ENCODE assay signal across 8 cellular contexts in genomic region chr5:66144074-66144798, GRCh38. TPM values are rescaled to one million over a fixed set of nuclear protein-coding genes. Genes with fewer than 3 reads are reported as not detected.
DNase-seq lines count a peak whose midpoint lies in the region; ATAC-seq and TF ChIP-seq lines count a peak whose summit lies in the region.

Gene SREK1, plus strand, starts transcription at chr5:66144300. Its CDS starts 77 bp downstream, at chr5:66144377.

- H3K27me3 ChIP-seq in SK-N-SH (ENCODE audit: insufficient read depth), result no peaks in the 10 kb centered on the region

- peak; percentile 87 for DNase-seq in GM04504 (ENCODE audit: low read depth)
- peak; percentile 95 for DNase-seq in NB4 (ENCODE audit: low read depth)
- peak; percentile 96 for DNase-seq in SK-N-SH
- peak; percentile 92 for DNase-seq in activated naive CD4-positive, alpha-beta T cell treated with anti-CD3 and anti-CD28 coated beads, Interleukin-2, amount 50 U/mL, for 16 hours
- peak; percentile 95 for DNase-seq in germinal center (ENCODE audit: low spot score)
- peak; percentile 58 for DNase-seq in non-pigmented ciliary epithelial cell (ENCODE audit: low read depth)
- peak; percentile 47 to 98 (median 88) for DNase-seq in substantia nigra (lab: John Stamatoyannopoulos, UW)

- H3K9ac ChIP-seq in SK-N-SH, result peak within 1 kb of the TSS; percentile 91

- peaks cover 28% of the 10 kb centered on the region for H4K20me1 ChIP-seq in SK-N-SH (ENCODE audit: insufficient read depth)

- H3K4me3 ChIP-seq in NB4 (ENCODE audit: low read depth, low read length) (peak within 1 kb of the TSS; percentile 95), SK-N-SH (ENCODE audit: low read depth in 2 of 2, low read length in 1 of 2) (peak within 1 kb of the TSS; percentile 87 to 94)

- ATAC-seq in HG02571 (IDR thresholded peaks at IDR 0.05; ENCODE audit: unreplicated experiment), result peak; percentile 92

- no peaks in the 10 kb centered on the region for H3K9me3 ChIP-seq in SK-N-SH

- TF ChIP-seq POLR2A in NB4 (IDR thresholded peaks at IDR 0.05; ENCODE audit: extremely low read depth, insufficient read length), result peak; percentile 90

- no peak for TF ChIP-seq CTCF in NB4 (IDR thresholded peaks at IDR 0.05; ENCODE audit: low read depth, low read length)
- TF ChIP-seq CTCF in SK-N-SH (IDR thresholded peaks at IDR 0.05), result no peak

- H3K4me1 ChIP-seq in SK-N-SH (ENCODE audit: control insufficient read depth in 1 of 2, insufficient read depth in 2 of 2, low read depth in 1 of 2, low read length in 1 of 2), result peaks cover 10 to 14% of the 10 kb centered on the region in 2 experiments; a peak in 3 of 4 replicates

- CTCF ChIA-PET in SK-N-SH (lab: Yijun Ruan, JAX), result interaction anchor here (0.7 to 0.9 kb wide), 2 partner anchors 10 to 20 kb away, joined by 3 to 4 read pairs; no protein-coding TSS in a partner anchor

- H3K9me2 ChIP-seq in SK-N-SH, result no peaks in the 10 kb centered on the region

- no peak for TF ChIP-seq EP300 in SK-N-SH (IDR thresholded peaks at IDR 0.05; ENCODE audit: borderline replicate concordance in 1 of 2, low read depth in 1 of 2, low read length in 1 of 2)

- peaks cover 49% of the 10 kb centered on the region for H3K79me2 ChIP-seq in SK-N-SH (ENCODE audit: insufficient read depth)

- H3K36me3 ChIP-seq in SK-N-SH (replicated peaks in 1 of 2; ENCODE audit: control insufficient read depth in 1 of 2, insufficient read depth in 2 of 2, low read length in 1 of 2), result peaks cover 4 to 10% of the 10 kb centered on the region in 2 experiments

- no peak for TF ChIP-seq RAD21 in SK-N-SH (IDR thresholded peaks at IDR 0.05; ENCODE audit: low read length)

- POLR2A ChIA-PET in SK-N-SH (lab: Yijun Ruan, JAX), result interaction anchor here (0.7 to 1.4 kb wide), 7 partner anchors 15 to 580 kb away, joined by 3 to 9 read pairs (median 3); partner anchors contain the start of genes ERBIN, NLN and SGTB

- H3K4me2 ChIP-seq in SK-N-SH, result peak within 1 kb of the TSS; percentile 88

- peak within 1 kb of the TSS; percentile 93 for H2AFZ ChIP-seq in SK-N-SH (ENCODE audit: low read depth)

- peak within 1 kb of the TSS; percentile 96 to 100 for H3K27ac ChIP-seq in SK-N-SH (ENCODE audit: low read depth in 2 of 2, low read length in 1 of 2)
- peak within 1 kb of the TSS; percentile 98 for H3K27ac ChIP-seq in substantia nigra (ENCODE audit: low read depth, low read length, poor library complexity, severe bottlenecking)

- H3F3A ChIP-seq in SK-N-SH (replicated peaks; ENCODE audit: insufficient read depth), result peaks cover 26% of the 10 kb centered on the region

- WGBS in SK-N-SH (ENCODE audit: low lambda C conversion rate), result 1% methylated on average over 39 of the region's 83 CpGs

TF ChIP-seq in SK-N-SH, 30 proteins besides CTCF, POLR2A, EP300 and RAD21 (continues in another document):
- no peak for TF ChIP-seq RFX5 (IDR thresholded peaks at IDR 0.05; ENCODE audit: low read length)
- TF ChIP-seq MAX (IDR thresholded peaks at IDR 0.05; ENCODE audit: low read depth), result peak; percentile 35
- TF ChIP-seq FOXM1 (IDR thresholded peaks at IDR 0.05; ENCODE audit: low read depth), result no peak
- TF ChIP-seq SIN3A (IDR thresholded peaks at IDR 0.05; ENCODE audit: borderline replicate concordance, low read depth, low read length), result peak; percentile 86; the same call in 1 of the 2 replicates
- TF ChIP-seq RXRA (IDR thresholded peaks at IDR 0.05; ENCODE audit: borderline replicate concordance, low read depth), result no peak
- TF ChIP-seq SMC3 (IDR thresholded peaks at IDR 0.05; ENCODE audit: low read depth, low read length), result no peak
- no peak for TF ChIP-seq FOXJ3 (CRISPR knock-in tag; IDR thresholded peaks at IDR 0.05)
- TF ChIP-seq EZH2phosphoT487 (IDR thresholded peaks at IDR 0.05; ENCODE audit: borderline replicate concordance, low read depth), result no peak
- TF ChIP-seq IRF3 (IDR thresholded peaks at IDR 0.05; ENCODE audit: low read depth, low read length), result no peak
- no peak for TF ChIP-seq TEAD4 (IDR thresholded peaks at IDR 0.05; ENCODE audit: borderline replicate concordance, insufficient read depth)
- no peak for TF ChIP-seq MEF2A (IDR thresholded peaks at IDR 0.05; ENCODE audit: borderline replicate concordance, low read depth)
- TF ChIP-seq MXI1 (IDR thresholded peaks at IDR 0.05; ENCODE audit: low read depth, low read length), result no peak; the same call in 1 of the 2 replicates
- TF ChIP-seq JUND (IDR thresholded peaks at IDR 0.05), result no peak
- peak; percentile 97; the same call in 1 of the 2 replicates for TF ChIP-seq YY1 (IDR thresholded peaks at IDR 0.05; ENCODE audit: low read depth)
- peak; percentile 72; the same call in 1 of the 2 replicates for TF ChIP-seq TAF1 (IDR thresholded peaks at IDR 0.05; ENCODE audit: borderline replicate concordance, low read depth, low read length)
- TF ChIP-seq, protein P1, sequence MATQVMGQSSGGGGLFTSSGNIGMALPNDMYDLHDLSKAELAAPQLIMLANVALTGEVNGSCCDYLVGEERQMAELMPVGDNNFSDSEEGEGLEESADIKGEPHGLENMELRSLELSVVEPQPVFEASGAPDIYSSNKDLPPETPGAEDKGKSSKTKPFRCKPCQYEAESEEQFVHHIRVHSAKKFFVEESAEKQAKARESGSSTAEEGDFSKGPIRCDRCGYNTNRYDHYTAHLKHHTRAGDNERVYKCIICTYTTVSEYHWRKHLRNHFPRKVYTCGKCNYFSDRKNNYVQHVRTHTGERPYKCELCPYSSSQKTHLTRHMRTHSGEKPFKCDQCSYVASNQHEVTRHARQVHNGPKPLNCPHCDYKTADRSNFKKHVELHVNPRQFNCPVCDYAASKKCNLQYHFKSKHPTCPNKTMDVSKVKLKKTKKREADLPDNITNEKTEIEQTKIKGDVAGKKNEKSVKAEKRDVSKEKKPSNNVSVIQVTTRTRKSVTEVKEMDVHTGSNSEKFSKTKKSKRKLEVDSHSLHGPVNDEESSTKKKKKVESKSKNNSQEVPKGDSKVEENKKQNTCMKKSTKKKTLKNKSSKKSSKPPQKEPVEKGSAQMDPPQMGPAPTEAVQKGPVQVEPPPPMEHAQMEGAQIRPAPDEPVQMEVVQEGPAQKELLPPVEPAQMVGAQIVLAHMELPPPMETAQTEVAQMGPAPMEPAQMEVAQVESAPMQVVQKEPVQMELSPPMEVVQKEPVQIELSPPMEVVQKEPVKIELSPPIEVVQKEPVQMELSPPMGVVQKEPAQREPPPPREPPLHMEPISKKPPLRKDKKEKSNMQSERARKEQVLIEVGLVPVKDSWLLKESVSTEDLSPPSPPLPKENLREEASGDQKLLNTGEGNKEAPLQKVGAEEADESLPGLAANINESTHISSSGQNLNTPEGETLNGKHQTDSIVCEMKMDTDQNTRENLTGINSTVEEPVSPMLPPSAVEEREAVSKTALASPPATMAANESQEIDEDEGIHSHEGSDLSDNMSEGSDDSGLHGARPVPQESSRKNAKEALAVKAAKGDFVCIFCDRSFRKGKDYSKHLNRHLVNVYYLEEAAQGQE (IDR thresholded peaks at IDR 0.05; ENCODE audit: low read depth, low read length), result no peak; the same call in 1 of the 2 replicates
- TF ChIP-seq USF1 (IDR thresholded peaks at IDR 0.05; ENCODE audit: borderline replicate concordance, low read depth), result peak; percentile 96
- peak; percentile 63 for TF ChIP-seq ELF1 (IDR thresholded peaks at IDR 0.05)
- TF ChIP-seq GABPA (IDR thresholded peaks at IDR 0.05; ENCODE audit: low read depth), result peak; percentile 45; the same call in 1 of the 2 replicates
- no peak for TF ChIP-seq RCOR1 (IDR thresholded peaks at IDR 0.05; ENCODE audit: low read length)
- TF ChIP-seq, protein P2, sequence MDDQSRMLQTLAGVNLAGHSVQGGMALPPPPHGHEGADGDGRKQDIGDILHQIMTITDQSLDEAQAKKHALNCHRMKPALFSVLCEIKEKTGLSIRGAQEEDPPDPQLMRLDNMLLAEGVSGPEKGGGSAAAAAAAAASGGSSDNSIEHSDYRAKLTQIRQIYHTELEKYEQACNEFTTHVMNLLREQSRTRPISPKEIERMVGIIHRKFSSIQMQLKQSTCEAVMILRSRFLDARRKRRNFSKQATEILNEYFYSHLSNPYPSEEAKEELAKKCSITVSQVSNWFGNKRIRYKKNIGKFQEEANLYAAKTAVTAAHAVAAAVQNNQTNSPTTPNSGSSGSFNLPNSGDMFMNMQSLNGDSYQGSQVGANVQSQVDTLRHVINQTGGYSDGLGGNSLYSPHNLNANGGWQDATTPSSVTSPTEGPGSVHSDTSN (IDR thresholded peaks at IDR 0.05), result no peak
- no peak; the same call in 1 of the 2 replicates for TF ChIP-seq TCF12 (IDR thresholded peaks at IDR 0.05)
- peak; percentile 43; the same call in 1 of the 2 replicates for TF ChIP-seq GATA2 (CRISPR knock-in tag; IDR thresholded peaks at IDR 0.05)
- TF ChIP-seq NRF1 (IDR thresholded peaks at IDR 0.05; ENCODE audit: low read depth, low read length), result peak; percentile 66

RNA-seq across cellular contexts. Expression of gene SREK1, which starts in this region (rescaled TPM):
- polyA plus RNA-seq in SK-N-SH (2012; rRNA removed), result 17.5 and 23.1 TPM in 2 replicates
- polyA plus RNA-seq in SK-N-SH (2012; cell fraction: cytosol; rRNA removed), result 8.9 and 11.2 TPM in 2 replicates
- polyA plus RNA-seq in SK-N-SH (2012; cell fraction: nucleus; rRNA removed), result 68.4 and 98.6 TPM in 2 replicates

Comparison
In these comparisons a context has a peak if more than half of its experiments do, and no peak if none do; other contexts are left out.
1. Peak in every context shown above with its lines: DNase-seq, ATAC-seq, H3K4me3 ChIP-seq and H3K27ac ChIP-seq.